Comparison of ENCODE assay signal across 9 cellular contexts in the genomic region with DNA sequence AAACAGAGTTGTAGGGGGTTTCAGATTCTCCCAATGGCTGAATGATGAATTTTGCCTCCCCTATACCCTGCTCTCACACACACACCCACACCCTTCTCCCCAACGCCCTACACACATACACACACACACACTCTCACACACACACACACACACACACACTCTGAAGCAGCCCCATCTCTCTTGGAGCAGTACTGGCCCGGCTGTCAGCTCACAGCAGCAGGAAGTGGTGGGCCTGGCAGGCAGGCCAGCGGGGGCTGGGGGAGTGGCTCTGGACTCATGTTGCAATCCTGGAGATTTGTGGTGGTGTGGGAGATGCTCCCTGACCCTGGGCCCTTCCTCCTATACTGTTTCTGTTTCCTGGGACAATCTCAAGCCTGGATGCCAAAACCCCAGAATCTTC. TPM values are rescaled to one million over a fixed set of nuclear protein-coding genes. Genes with fewer than 3 reads are reported as not detected.
DNase-seq lines count a peak whose midpoint lies in the region; ATAC-seq and TF ChIP-seq lines count a peak whose summit lies in the region.
"Had no signal": no experiment of that assay in that cellular context is flagged by ENCODE, and none has a peak within 500 bp of the region (broad histone marks: within the 10 kb centered on the region; RNA-seq: fewer than 3 reads in every experiment).

No MANE protein-coding gene starts in this region.

- peak overlapping the region; percentile 74 for H3K4me3 ChIP-seq in GM12865 (ENCODE audit: low read depth, low read length)
- H3K4me3 ChIP-seq in OCI-LY1 (ENCODE audit: low read depth, low read length, poor library complexity, severe bottlenecking) = no peak overlapping the region
- no peak overlapping the region for H3K4me3 ChIP-seq in ovary

- DNase-seq in GM12865 (ENCODE audit: low read depth) = peak; percentile 43
- peak in 1 of 3 experiments; percentile 24 for DNase-seq in effector memory CD8-positive, alpha-beta T cell
- peak in 3 of 5 donors; percentile 27 to 54 (median 39) for DNase-seq in ovary
- DNase-seq in NCI-H1048 (lab: John Stamatoyannopoulos, UW) = no peak
- DNase-seq in DMS114 treated with DMSO at 0.1 percent for 48 hours (lab: John Stamatoyannopoulos, UW; ENCODE audit: unreplicated experiment) = no peak
- no peak for DNase-seq in inferior parietal cortex (ENCODE audit: extremely low spot score)

- intact Hi-C loops in ovary (cut with DNase I) = loop anchor here in 2 of 4 donors (10.0 kb wide), 1 partner anchor 442 kb away; no protein-coding TSS in a partner anchor

- H3K9me2 ChIP-seq in OCI-LY1 (ENCODE audit: low read depth, low read length) = no peaks in the 10 kb centered on the region

- H3K36me3 Mint-ChIP-seq in effector memory CD8-positive, alpha-beta T cell (ENCODE audit: insufficient read depth) = peaks cover 32% of the 10 kb centered on the region

- 21 to 23% (median 21%) methylated on average over 3 of the region's 3 CpGs for WGBS in ovary, 3 donors

- H3K79me2 ChIP-seq in OCI-LY1 (ENCODE audit: insufficient read depth, low read length) = no peaks in the 10 kb centered on the region

- H4K20me1 ChIP-seq in OCI-LY1 (ENCODE audit: insufficient read depth, low read length) = no peaks in the 10 kb centered on the region

- TF ChIP-seq EP300 in ovary (IDR thresholded peaks at IDR 0.05) = no peak

- TF ChIP-seq CTCF in GM12865 (IDR thresholded peaks at IDR 0.05; ENCODE audit: insufficient read depth, low read depth, low read length, missing control alignments) = no peak
- TF ChIP-seq CTCF in OCI-LY1 (IDR thresholded peaks at IDR 0.05; ENCODE audit: low read length) = no peak
- TF ChIP-seq CTCF in ovary (IDR thresholded peaks at IDR 0.05) = no peak

- H3K4me1 ChIP-seq in OCI-LY1 (ENCODE audit: insufficient read depth, low read length, severe bottlenecking) = peaks cover 46% of the 10 kb centered on the region
- peaks cover 8% of the 10 kb centered on the region for H3K4me1 ChIP-seq in ovary (ENCODE audit: insufficient read depth)

- H3K27me3 ChIP-seq in OCI-LY1 (ENCODE audit: insufficient read depth, low read length) = no peaks in the 10 kb centered on the region
- H3K27me3 ChIP-seq in ovary = no peaks in the 10 kb centered on the region

- H3K9ac ChIP-seq in OCI-LY1 (ENCODE audit: low read length) = no peak overlapping the region; the same call in 1 of the 2 replicates

- peak overlapping the region; percentile 86 to 91 for H3K4me3 Mint-ChIP-seq in effector memory CD8-positive, alpha-beta T cell

- H3K36me3 ChIP-seq in OCI-LY1 (ENCODE audit: insufficient read depth, low read length) = peaks cover 40% of the 10 kb centered on the region
- H3K36me3 ChIP-seq in ovary = no peaks in the 10 kb centered on the region

- no peak for TF ChIP-seq POLR2A in ovary (IDR thresholded peaks at IDR 0.05)

- peak overlapping the region; percentile 85; the same call in 1 of the 2 replicates for H3K4me2 ChIP-seq in OCI-LY1 (ENCODE audit: low read length)

- H3K27ac ChIP-seq in OCI-LY1 (ENCODE audit: low read depth, low read length, poor library complexity, severe bottlenecking) (peak overlapping the region; percentile 91), ovary (no peak overlapping the region)
- H3K27ac ChIP-seq: epithelial cell of prostate had no signal

- H3K27me3 Mint-ChIP-seq in effector memory CD8-positive, alpha-beta T cell = no peaks in the 10 kb centered on the region

- no peak overlapping the region for H2AFZ ChIP-seq in OCI-LY1 (ENCODE audit: low read length)

- no peaks in the 10 kb centered on the region for H3F3A ChIP-seq in OCI-LY1 (ENCODE audit: insufficient read depth, low read length)

- H3K4me1 Mint-ChIP-seq in effector memory CD8-positive, alpha-beta T cell (ENCODE audit: low read depth in 2 of 2) = peaks cover 48 to 62% of the 10 kb centered on the region in 2 donors

- peak overlapping the region; percentile 88 to 94 for H3K27ac Mint-ChIP-seq in effector memory CD8-positive, alpha-beta T cell

- H3K9me3 ChIP-seq in OCI-LY1 (ENCODE audit: low read length) = no peaks in the 10 kb centered on the region
- H3K9me3 ChIP-seq in ovary = no peaks in the 10 kb centered on the region

- H3K9me3 Mint-ChIP-seq in effector memory CD8-positive, alpha-beta T cell = no peaks in the 10 kb centered on the region

- ATAC-seq in effector memory CD8-positive, alpha-beta T cell (replicated peaks) = peak; percentile 16
- no peak for ATAC-seq in GM19452 (IDR thresholded peaks at IDR 0.05; ENCODE audit: unreplicated experiment)

RNA-seq across cellular contexts. Expression of a gene that starts 2.2 kb away (rescaled TPM):
- total RNA-seq in ovary = 1 to 10 TPM in 6 of 7 donors, under 1 TPM in 1; 0.86 to 3.9 (median 2.6) TPM
- polyA plus RNA-seq in ovary = 1 to 10 TPM; 1.2 to 1.3 TPM

RNA-seq across cellular contexts. Expression of a gene that starts 34.9 kb away (rescaled TPM):
- 10 to 100 TPM in 1 of 7 donors, 1 to 10 TPM in 6; 1.9 to 11.8 (median 5.3) TPM for total RNA-seq in ovary
- 1 to 10 TPM; 1.8 to 9.0 TPM for polyA plus RNA-seq in ovary

Comparison
In these comparisons a context has a peak if more than half of its experiments do, and no peak if none do; other contexts are left out.
1. DNase-seq: peak in GM12865 (single experiment) and ovary (3 of 5); none in NCI-H1048 (single experiment), DMS114 treated with DMSO at 0.1 percent for 48 hours (single experiment) and inferior parietal cortex (single experiment).